Comparison of ENCODE assay signal across 8 cellular contexts in genomic region chr22:50270302-50271010, GRCh38. TPM values are rescaled to one million over a fixed set of nuclear protein-coding genes. Genes with fewer than 3 reads are reported as not detected.
DNase-seq lines count a peak whose midpoint lies in the region; ATAC-seq, FAIRE-seq and TF ChIP-seq lines count a peak whose summit lies in the region.

MAPK11 (minus strand) TSS chr22:50270380; CDS start chr22:50270292, 88 bp downstream.

- DNase-seq in BE2C (peak; percentile 35), H7 (peak; percentile 96), RPMI7951 (ENCODE audit: low read depth) (peak; percentile 62), frontal cortex (ENCODE audit: low spot score in 2 of 2) (peak; percentile 71 to 77), occipital lobe (lab: John Stamatoyannopoulos, UW) (peak; percentile 51)
- DNase-seq in activated gamma-delta T cell treated with anti-CD3 and anti-CD28 coated beads, Interleukin-2, amount 50 U/mL, for 16 hours (ENCODE audit: low read depth) = peak; percentile 51

- H3K4me1 ChIP-seq in BE2C = peaks cover 17% of the 10 kb centered on the region
- H3K4me1 ChIP-seq in thymus (ENCODE audit: control insufficient read depth, insufficient read depth, low read length) = peaks cover 6% of the 10 kb centered on the region

- no peak for ATAC-seq in HG03159 (IDR thresholded peaks at IDR 0.05; ENCODE audit: unreplicated experiment)

- peaks cover 5% of the 10 kb centered on the region for H3K27me3 ChIP-seq in BE2C
- peaks cover 53% of the 10 kb centered on the region for H3K27me3 ChIP-seq in H7 (ENCODE audit: control insufficient read depth, insufficient read depth, low read length)
- peaks cover 59% of the 10 kb centered on the region for H3K27me3 ChIP-seq in thymus (ENCODE audit: control insufficient read depth, insufficient read depth)

- FAIRE-seq in frontal cortex (lab: Jason Lieb, UNC) = no peak

- TF ChIP-seq CTCF in BE2C (IDR thresholded peaks at IDR 0.05; ENCODE audit: low read depth, low read length) = no peak

- no peaks in the 10 kb centered on the region for H3K9me3 ChIP-seq in BE2C
- peaks cover 4% of the 10 kb centered on the region for H3K9me3 ChIP-seq in thymus (ENCODE audit: control insufficient read depth)

- H3K36me3 ChIP-seq in BE2C (peaks cover 9% of the 10 kb centered on the region), H7 (replicated peaks; ENCODE audit: control insufficient read depth, insufficient read depth, low read length) (no peaks in the 10 kb centered on the region; the same call in 1 of the 2 replicates), thymus (ENCODE audit: control insufficient read depth, insufficient read depth) (no peaks in the 10 kb centered on the region)

- WGBS in thymus = under 1% methylated on average over 77 of the region's 77 CpGs

- H3K27ac ChIP-seq in thymus (ENCODE audit: low read depth) = no peak within 1 kb of the TSS

- H3K4me3 ChIP-seq in BE2C (ENCODE audit: low read depth, low read length) (peak within 1 kb of the TSS; percentile 65), H7 (ENCODE audit: insufficient read depth, low read depth, low read length) (peak within 1 kb of the TSS; percentile 30), thymus (ENCODE audit: low read length) (peak within 1 kb of the TSS; percentile 62)

RNA-seq across cellular contexts. Expression of gene MAPK11, which starts in this region (rescaled TPM):
- polyA plus RNA-seq in BE2C (2012; ENCODE audit: insufficient read depth, insufficient read length, low read depth) = 38.3 TPM
- total RNA-seq in H7 (2014; rRNA removed; shearing (Covaris generic)) = 1.4 and 2.4 TPM in 2 replicates
- 1.8 TPM in 2 replicates for total RNA-seq in RPMI7951 (2014; rRNA removed; shearing (Covaris generic))
- total RNA-seq in frontal cortex (16.3 TPM), occipital lobe (21.8 TPM)
- 17.7 TPM for polyA plus RNA-seq in thymus

Comparison
In these comparisons a context has a peak if more than half of its experiments do, and no peak if none do; other contexts are left out.
1. DNase-seq: peak in every context shown above with its lines; median percentile 96 in H7; 74 in frontal cortex; 62 in RPMI7951; 51 in activated gamma-delta T cell treated with anti-CD3 and anti-CD28 coated beads, Interleukin-2, amount 50 U/mL, for 16 hours; 51 in occipital lobe; 35 in BE2C.